ENCODE assay signal across 8 cellular contexts in genomic region chr1:153968400-153968799, GRCh38. TPM values are rescaled to one million over a fixed set of nuclear protein-coding genes. Genes with fewer than 3 reads are reported as not detected.
DNase-seq lines count a peak whose midpoint lies in the region; ATAC-seq and TF ChIP-seq lines count a peak whose summit lies in the region.

No MANE protein-coding gene starts in this region.

- peak overlapping the region; percentile 98 for H3K4me2 ChIP-seq in PC-9

- TF ChIP-seq CTCF in PC-9 (conservative IDR thresholded peaks at IDR 0.05) (no peak), esophagus squamous epithelium (IDR thresholded peaks at IDR 0.05) (no peak)

- peaks cover 35% of the 10 kb centered on the region for H3K4me1 ChIP-seq in PC-9 (replicated peaks; ENCODE audit: insufficient read depth)
- H3K4me1 ChIP-seq in esophagus squamous epithelium: peaks cover 11 to 49% (median 26%) of the 10 kb centered on the region in 3 donors
- H3K4me1 ChIP-seq in rectal smooth muscle tissue (ENCODE audit: control insufficient read depth, insufficient read depth, low read length): peaks cover 14% of the 10 kb centered on the region

- intact Hi-C loops in PC-9 (cut with micrococcal nuclease; ENCODE audit: unreplicated experiment) (loop anchor here (10.0 kb wide), 2 partner anchors 404 to 434 kb away; partner anchors contain the start of genes S100A2 and S100A6), esophagus squamous epithelium (cut with DNase I) (no loop called here)

- H3K9me2 ChIP-seq in PC-9 (ENCODE audit: insufficient read depth): no peaks in the 10 kb centered on the region

- peaks cover 54% of the 10 kb centered on the region for H3F3A ChIP-seq in PC-9 (ENCODE audit: insufficient read depth, low read depth)

- peak overlapping the region; percentile 53 for H3K9ac ChIP-seq in rectal smooth muscle tissue (ENCODE audit: low read length)

- H3K4me3 ChIP-seq in GM08714 (ENCODE audit: low read length) (peak overlapping the region; percentile 70), PC-9 (peak overlapping the region; percentile 90), esophagus squamous epithelium (peak overlapping the region; percentile 53 to 77 (median 60)), rectal smooth muscle tissue (ENCODE audit: low read length) (peak overlapping the region; percentile 71)

- peak overlapping the region; percentile 89 for H2AFZ ChIP-seq in PC-9

- no peaks in the 10 kb centered on the region for H4K20me1 ChIP-seq in PC-9 (ENCODE audit: insufficient read depth)

- no peak for TF ChIP-seq POLR2A in esophagus squamous epithelium (IDR thresholded peaks at IDR 0.05)

- ATAC-seq in esophagus mucosa: no peak

- BruUV-seq in PC-9 (replicated peaks; lab: Mats Ljungman, UMichigan): no TSS peak

- CTCF ChIA-PET in PC-9 (lab: Charles Lee): interaction anchor here (1.4 kb wide), 1 partner anchor 9 kb away, joined by 6 read pairs; the partner anchor contains the start of gene JTB

- DNase-seq in PC-9: no peak
- DNase-seq in esophagus squamous epithelium (lab: John Stamatoyannopoulos, UW): no peak
- DNase-seq in globus pallidus (ENCODE audit: low spot score): no peak
- no peak for DNase-seq in SIG-M5 treated with dmso at 0.1 percent for 504 hours (lab: John Stamatoyannopoulos, UW; ENCODE audit: unreplicated experiment)
- no peak for DNase-seq in activated CD4-positive, CD25-positive, alpha-beta regulatory T cell (lab: John Stamatoyannopoulos, UW)

- H3K9me3 ChIP-seq in PC-9 (ENCODE audit: insufficient read depth, low read depth) (no peaks in the 10 kb centered on the region), esophagus squamous epithelium (no peaks in the 10 kb centered on the region)

- POLR2A ChIA-PET in PC-9 (lab: Charles Lee; ENCODE audit: unreplicated experiment): interaction anchor here (0.6 to 1.7 kb wide), 2 partner anchors 10 to 203 kb away, joined by 6 to 13 read pairs; partner anchors contain the start of gene JTB

- peaks cover 18% of the 10 kb centered on the region for H3K79me2 ChIP-seq in PC-9 (ENCODE audit: low read depth)

- H3K36me3 ChIP-seq in PC-9 (ENCODE audit: low read depth): no peaks in the 10 kb centered on the region
- H3K36me3 ChIP-seq in esophagus squamous epithelium: peaks cover 0 to 11% (median 0%) of the 10 kb centered on the region in 3 donors
- H3K36me3 ChIP-seq in rectal smooth muscle tissue (ENCODE audit: control insufficient read depth, insufficient read depth, low read length): peaks cover 5% of the 10 kb centered on the region

- H3K27me3 ChIP-seq in PC-9 (ENCODE audit: insufficient read depth, low read depth): no peaks in the 10 kb centered on the region
- H3K27me3 ChIP-seq in esophagus squamous epithelium: no peaks in the 10 kb centered on the region
- H3K27me3 ChIP-seq in rectal smooth muscle tissue (ENCODE audit: control insufficient read depth, insufficient read depth, low read length): no peaks in the 10 kb centered on the region

- WGBS in esophagus squamous epithelium, 2 donors: 22 to 44% methylated on average over 7 to 9 of the region's 13 CpGs

- H3K27ac ChIP-seq in PC-9 (no peak overlapping the region), esophagus squamous epithelium (peak overlapping the region; percentile 92 to 93 (median 92)), rectal smooth muscle tissue (ENCODE audit: low read depth, low read length) (peak overlapping the region; percentile 14)

RNA-seq across cellular contexts. Expression of gene CREB3L4, which starts 0.7 kb away (rescaled TPM):
- total RNA-seq in PC-9 (2021) (23.4 and 25.9 TPM in 2 replicates), esophagus squamous epithelium (10 to 100 TPM in 1 of 4 donors, 1 to 10 TPM in 3; 3.7 to 14.4 (median 8.1) TPM), esophagus mucosa (7.6 TPM)

RNA-seq across cellular contexts. Expression of gene SLC39A1, which starts 5.1 kb away (rescaled TPM):
- total RNA-seq in PC-9 (2021) (141 and 164 TPM in 2 replicates), esophagus squamous epithelium (10 to 100 TPM; 42.5 to 74.2 (median 58.8) TPM), esophagus mucosa (42.3 TPM)

RNA-seq across cellular contexts. Expression of gene JTB, which starts 9.1 kb away (rescaled TPM):
- total RNA-seq in PC-9 (2021): 106 and 108 TPM in 2 replicates
- 100 to 1,000 TPM; 144 to 225 (median 204) TPM for total RNA-seq in esophagus squamous epithelium
- 73.2 TPM for total RNA-seq in esophagus mucosa

RNA-seq across cellular contexts. Expression of gene CRTC2, which starts 10.0 kb away (rescaled TPM):
- 44.5 and 63.6 TPM in 2 replicates for total RNA-seq in PC-9 (2021)
- 10 to 100 TPM in 1 of 4 donors, 1 to 10 TPM in 3; 7.5 to 13.2 (median 8.0) TPM for total RNA-seq in esophagus squamous epithelium
- total RNA-seq in esophagus mucosa: 13.3 TPM

RNA-seq across cellular contexts. Expression of gene RAB13, which starts 17.7 kb away (rescaled TPM):
- total RNA-seq in PC-9 (2021) (69.9 and 73.6 TPM in 2 replicates), esophagus squamous epithelium (10 to 100 TPM; 24.1 to 45.8 (median 35.5) TPM), esophagus mucosa (60.5 TPM)
